In the genomic region with DNA sequence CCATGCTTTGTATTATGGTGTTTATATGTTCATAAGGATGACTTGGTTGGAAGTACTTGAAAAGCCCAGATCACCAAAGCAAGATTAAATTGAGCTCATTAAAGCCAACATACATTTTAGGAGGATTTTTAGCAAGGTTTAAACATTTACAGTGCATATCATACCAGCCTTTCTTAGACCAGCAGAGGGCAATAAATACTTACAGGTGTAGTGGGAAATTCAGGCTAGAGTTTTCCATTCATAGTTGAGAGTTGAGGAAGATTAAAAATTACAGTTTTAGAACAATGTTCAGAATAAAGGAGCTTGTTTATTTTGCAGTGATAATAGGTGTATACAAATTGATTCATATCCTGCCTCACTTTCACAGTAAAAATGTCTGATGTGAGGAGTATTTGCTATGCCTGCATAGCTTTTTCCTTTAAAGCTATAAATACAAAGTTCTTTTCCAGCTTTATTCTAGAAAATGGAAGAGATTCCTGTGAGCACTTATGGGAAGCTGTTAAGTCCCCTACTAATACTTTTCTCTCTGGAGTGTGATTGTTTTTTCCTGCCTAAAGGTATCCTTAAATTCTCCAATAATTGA, we compare ENCODE assay signal across 1 cellular context.
TF ChIP-seq lines count a peak whose summit lies in the region.

No MANE protein-coding gene starts in this region.

TF ChIP-seq in GM23338, 12 proteins besides CTCF, POLR2A, EP300 and RAD21 (continued from another document):
- TF ChIP-seq, protein P1, sequence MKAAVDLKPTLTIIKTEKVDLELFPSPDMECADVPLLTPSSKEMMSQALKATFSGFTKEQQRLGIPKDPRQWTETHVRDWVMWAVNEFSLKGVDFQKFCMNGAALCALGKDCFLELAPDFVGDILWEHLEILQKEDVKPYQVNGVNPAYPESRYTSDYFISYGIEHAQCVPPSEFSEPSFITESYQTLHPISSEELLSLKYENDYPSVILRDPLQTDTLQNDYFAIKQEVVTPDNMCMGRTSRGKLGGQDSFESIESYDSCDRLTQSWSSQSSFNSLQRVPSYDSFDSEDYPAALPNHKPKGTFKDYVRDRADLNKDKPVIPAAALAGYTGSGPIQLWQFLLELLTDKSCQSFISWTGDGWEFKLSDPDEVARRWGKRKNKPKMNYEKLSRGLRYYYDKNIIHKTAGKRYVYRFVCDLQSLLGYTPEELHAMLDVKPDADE (IDR thresholded peaks at IDR 0.05): no peak
- TF ChIP-seq STAT1 (IDR thresholded peaks at IDR 0.05; ENCODE audit: unreplicated experiment) (no peak), POLR2AphosphoS5 (IDR thresholded peaks at IDR 0.05; ENCODE audit: low read depth) (no peak), ZNF114 (CRISPR knock-in tag; IDR thresholded peaks at IDR 0.05) (no peak), JUNB (IDR thresholded peaks at IDR 0.05; ENCODE audit: unreplicated experiment) (no peak)
